ENCODE assay signal across 3 cellular contexts in the genomic region with DNA sequence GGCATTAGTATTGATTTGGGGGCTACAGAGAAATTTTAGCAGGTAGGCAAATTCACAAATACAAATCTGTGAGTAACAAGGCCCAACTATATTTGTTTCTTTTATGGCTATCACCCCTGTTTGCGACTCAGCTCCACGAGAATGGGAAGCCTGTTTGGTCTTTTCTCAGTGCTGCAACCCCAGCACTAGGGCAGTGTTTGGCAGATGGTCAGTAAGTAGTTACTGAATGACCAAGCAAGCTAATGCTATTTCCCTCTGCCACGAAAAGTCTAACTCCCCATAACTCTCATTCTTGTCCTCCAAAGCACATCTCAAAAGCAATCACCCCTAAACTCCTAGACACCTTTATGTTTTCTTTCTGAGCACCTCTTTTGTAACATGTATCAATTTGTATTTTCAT.
"Had no signal": no experiment of that assay in that cellular context is flagged by ENCODE, and none has a peak within 500 bp of the region (broad histone marks: within the 10 kb centered on the region; RNA-seq: fewer than 3 reads in every experiment).

No MANE protein-coding gene starts in this region.

- H3K4me3 ChIP-seq: GM12878 had no signal

- ATAC-seq: GM12878 had no signal

- DNase-seq: GDM1, GF-D8 had no signal
